In the genomic region with DNA sequence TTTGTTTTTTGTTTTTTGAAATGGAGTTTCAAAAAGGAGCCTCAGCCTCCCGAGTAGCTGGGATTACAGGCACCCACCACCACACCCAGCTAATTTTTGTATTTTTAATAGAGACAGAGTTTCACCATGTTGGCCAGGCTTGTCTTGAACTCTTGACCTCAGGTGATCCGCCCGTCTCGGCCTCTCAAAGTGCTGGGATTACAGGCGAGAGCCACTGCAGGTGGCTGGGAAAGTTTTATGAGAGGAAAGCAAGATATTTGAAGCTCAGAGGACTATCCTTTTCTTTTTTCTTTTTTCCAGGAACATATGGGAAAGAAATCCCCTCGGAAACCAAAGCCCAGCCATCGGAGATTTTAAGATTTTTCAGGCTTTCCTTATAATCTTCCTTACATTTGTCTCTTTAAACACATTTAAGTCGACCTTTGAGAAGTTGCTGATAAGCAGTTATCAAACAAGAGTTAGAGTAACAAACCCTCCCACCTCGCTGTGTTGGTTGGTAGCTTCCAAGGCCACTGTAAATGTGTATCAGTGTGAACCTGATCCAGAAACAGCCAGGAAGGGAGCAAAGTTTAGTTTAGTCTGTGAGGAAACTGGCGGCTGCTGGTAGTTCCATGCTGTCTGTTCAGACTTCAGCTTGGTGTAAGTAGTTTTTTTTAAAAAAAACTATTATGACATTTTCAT, we compare ENCODE assay signal across 16 cellular contexts. TPM values are rescaled to one million over a fixed set of nuclear protein-coding genes. Genes with fewer than 3 reads are reported as not detected.
A peak's percentile ranks its signal among the peaks of the same experiment; 100 is the strongest.
DNase-seq lines count a peak whose midpoint lies in the region; ATAC-seq, FAIRE-seq and TF ChIP-seq lines count a peak whose summit lies in the region.
"Had no signal": no experiment of that assay in that cellular context is flagged by ENCODE, and none has a peak within 500 bp of the region (broad histone marks: within the 10 kb centered on the region; RNA-seq: fewer than 3 reads in every experiment).

No MANE protein-coding gene starts in this region.

- DNase-seq in HuH-7.5 (ENCODE audit: low spot score): peak; percentile 44
- DNase-seq in body of pancreas: peak; percentile 81 to 90 (median 86)
- no peak for DNase-seq in left lung
- peak; percentile 98 for DNase-seq in small intestine
- DNase-seq in effector memory CD4-positive, alpha-beta T cell: no peak
- no peak for DNase-seq in activated T-cell treated with anti-CD3 and anti-CD28 coated beads for 4 hours
- DNase-seq in WTC11 (ENCODE audit: low spot score): no peak
- DNase-seq in caudate nucleus (lab: John Stamatoyannopoulos, UW): no peak
- DNase-seq: activated CD8-positive, alpha-beta memory T cell treated with anti-CD3 and anti-CD28 coated beads, Interleukin-2, amount 50 U/mL, for 4 hours; activated naive CD4-positive, alpha-beta T cell; GOT3; hippocampal formation; left ventricle myocardium superior; NCI-H1694; SIG-M5; stimulated activated CD4-positive, alpha-beta T cell treated with anti-CD3 and anti-CD28 coated beads, Interleukin-1b, Interleukin-23, amount 100 ng/mL, for 48 hours had no signal

- H3K27ac Mint-ChIP-seq in WTC11: no peak overlapping the region

- POLR2A ChIA-PET in WTC11 (lab: Charles Lee): no interaction called here

- H3K27me3 ChIP-seq in body of pancreas (no peaks in the 10 kb centered on the region), left lung (no peaks in the 10 kb centered on the region), small intestine (ENCODE audit: control insufficient read depth in 2 of 2, insufficient read depth in 2 of 2, low read length in 2 of 2) (no peaks in the 10 kb centered on the region)
- no peaks in the 10 kb centered on the region for H3K27me3 ChIP-seq in effector memory CD4-positive, alpha-beta T cell (replicated peaks; ENCODE audit: control insufficient read depth, insufficient read depth, low read length, poor library complexity, severe bottlenecking)

- H3K4me3 ChIP-seq in body of pancreas: peak overlapping the region in 1 of 2 donors; percentile 54
- H3K4me3 ChIP-seq in left lung: peak overlapping the region; percentile 1 to 19
- H3K4me3 ChIP-seq in small intestine (ENCODE audit: low read depth in 1 of 2, low read length in 2 of 2): peak overlapping the region in 1 of 2 donors; percentile 69
- H3K4me3 ChIP-seq in effector memory CD4-positive, alpha-beta T cell (ENCODE audit: insufficient read depth, low read depth, low read length, poor library complexity, severe bottlenecking): no peak overlapping the region

- no peaks in the 10 kb centered on the region for H3K36me3 Mint-ChIP-seq in WTC11

- H3K27ac ChIP-seq in body of pancreas (peak overlapping the region; percentile 21 to 91 (median 82)), left lung (peak overlapping the region; percentile 53 to 79), small intestine (ENCODE audit: low read depth in 1 of 2, low read length in 1 of 2) (peak overlapping the region in 1 of 2 donors; percentile 66), caudate nucleus (ENCODE audit: low read depth, low read length) (no peak overlapping the region)
- H3K27ac ChIP-seq in effector memory CD4-positive, alpha-beta T cell (ENCODE audit: insufficient read depth, low read length, poor library complexity, severe bottlenecking): no peak overlapping the region

- H3K9me3 ChIP-seq in body of pancreas (no peaks in the 10 kb centered on the region), left lung (no peaks in the 10 kb centered on the region), small intestine (ENCODE audit: control insufficient read depth, low read depth) (no peaks in the 10 kb centered on the region)
- no peaks in the 10 kb centered on the region for H3K9me3 ChIP-seq in effector memory CD4-positive, alpha-beta T cell (ENCODE audit: control insufficient read depth, low read length)

- no peak overlapping the region for H3K4me3 Mint-ChIP-seq in WTC11

- ATAC-seq in body of pancreas: peak; percentile 88
- ATAC-seq in left lung: peak; percentile 58
- no peak for ATAC-seq in WTC11
- ATAC-seq: left ventricle myocardium superior had no signal

- peak; percentile 63 to 96 (median 94) for TF ChIP-seq POLR2A in body of pancreas (IDR thresholded peaks at IDR 0.05)

- CTCF ChIA-PET in WTC11 (lab: Charles Lee): no interaction called here

- H3K4me1 ChIP-seq in body of pancreas: peaks cover 61% of the 10 kb centered on the region
- H3K4me1 ChIP-seq in left lung: peaks cover 13 to 25% of the 10 kb centered on the region in 2 donors
- peaks cover 0 to 2% of the 10 kb centered on the region in 2 donors for H3K4me1 ChIP-seq in small intestine (ENCODE audit: control insufficient read depth in 2 of 2, insufficient read depth in 1 of 2, low read depth in 1 of 2, low read length in 1 of 2)
- H3K4me1 ChIP-seq in effector memory CD4-positive, alpha-beta T cell (ENCODE audit: control insufficient read depth, insufficient read depth, low read length, poor library complexity, severe bottlenecking): no peaks in the 10 kb centered on the region

- no peaks in the 10 kb centered on the region for H3K36me3 ChIP-seq in body of pancreas (replicated peaks in 1 of 2; ENCODE audit: insufficient read depth in 1 of 2, low read depth in 2 of 2)
- H3K36me3 ChIP-seq in left lung: no peaks in the 10 kb centered on the region
- no peaks in the 10 kb centered on the region for H3K36me3 ChIP-seq in small intestine (ENCODE audit: control insufficient read depth in 2 of 2, insufficient read depth in 2 of 2, low read length in 2 of 2)
- no peaks in the 10 kb centered on the region for H3K36me3 ChIP-seq in effector memory CD4-positive, alpha-beta T cell (ENCODE audit: control insufficient read depth, insufficient read depth, low read length)

- FAIRE-seq in small intestine (lab: Jason Lieb, UNC): no peak

- H3K4me1 Mint-ChIP-seq in WTC11: no peaks in the 10 kb centered on the region

- peaks cover 28% of the 10 kb centered on the region for H3K27me3 Mint-ChIP-seq in WTC11 (ENCODE audit: low read depth)

- intact Hi-C loops in body of pancreas (cut with DNase I) (no loop called here), left lung (cut with DNase I) (no loop called here)

- H3K9me3 Mint-ChIP-seq in WTC11: no peaks in the 10 kb centered on the region

- WGBS in body of pancreas, 2 donors: 15 to 16% methylated on average over 10 of the region's 10 CpGs
- WGBS in small intestine, 3 donors: 14 to 52% (median 24%) methylated on average over 10 of the region's 10 CpGs

- no peak for TF ChIP-seq CTCF in body of pancreas (IDR thresholded peaks at IDR 0.05)
- TF ChIP-seq CTCF in left lung (IDR thresholded peaks at IDR 0.05): no peak
- TF ChIP-seq CTCF in WTC11 (IDR thresholded peaks at IDR 0.05): no peak

TF ChIP-seq in WTC11, 78 proteins besides CTCF, POLR2A, EP300 and RAD21:
- no peak for TF ChIP-seq RORB (CRISPR knock-in tag; IDR thresholded peaks at IDR 0.05)

RNA-seq across cellular contexts. Expression of gene MAP3K13, which starts 34.5 kb away (rescaled TPM):
- total RNA-seq in body of pancreas (10 to 100 TPM; 20.0 to 27.4 TPM), left lung (10 to 100 TPM; 34.5 to 48.0 TPM), WTC11 (2021) (9.1 to 9.8 TPM (median 9.5 TPM) in 3 replicates)
- 10 to 100 TPM; 20.3 to 42.0 (median 31.1) TPM for polyA plus RNA-seq in small intestine

Comparison
In these comparisons a context has a peak if more than half of its experiments do, and no peak if none do; other contexts are left out.
1. DNase-seq: peak in HuH-7.5 (single experiment), body of pancreas (4 of 4) and small intestine (single experiment); none in left lung (0 of 2), effector memory CD4-positive, alpha-beta T cell (0 of 3), activated T-cell treated with anti-CD3 and anti-CD28 coated beads for 4 hours (single experiment), WTC11 (single experiment) and caudate nucleus (0 of 61).
2. H3K27ac ChIP-seq: peak in body of pancreas (4 of 4) and left lung (2 of 2); none in effector memory CD4-positive, alpha-beta T cell (single experiment) and caudate nucleus (single experiment).